In genomic region chr16:79276506-79276905, GRCh38 we compare ENCODE assay signal across 1 cellular context.
TF ChIP-seq lines count a peak whose summit lies in the region.

No MANE protein-coding gene starts in this region.

TF ChIP-seq in GM23338, 12 proteins besides CTCF, POLR2A, EP300 and RAD21 (continued from another document):
- TF ChIP-seq ETS1 (IDR thresholded peaks at IDR 0.05) (no peak), POLR2AphosphoS5 (IDR thresholded peaks at IDR 0.05; ENCODE audit: low read depth) (no peak), EZH2phosphoT487 (IDR thresholded peaks at IDR 0.05; ENCODE audit: unreplicated experiment) (no peak), NANOG (IDR thresholded peaks at IDR 0.05; ENCODE audit: borderline replicate concordance) (no peak)
- TF ChIP-seq, protein P1, sequence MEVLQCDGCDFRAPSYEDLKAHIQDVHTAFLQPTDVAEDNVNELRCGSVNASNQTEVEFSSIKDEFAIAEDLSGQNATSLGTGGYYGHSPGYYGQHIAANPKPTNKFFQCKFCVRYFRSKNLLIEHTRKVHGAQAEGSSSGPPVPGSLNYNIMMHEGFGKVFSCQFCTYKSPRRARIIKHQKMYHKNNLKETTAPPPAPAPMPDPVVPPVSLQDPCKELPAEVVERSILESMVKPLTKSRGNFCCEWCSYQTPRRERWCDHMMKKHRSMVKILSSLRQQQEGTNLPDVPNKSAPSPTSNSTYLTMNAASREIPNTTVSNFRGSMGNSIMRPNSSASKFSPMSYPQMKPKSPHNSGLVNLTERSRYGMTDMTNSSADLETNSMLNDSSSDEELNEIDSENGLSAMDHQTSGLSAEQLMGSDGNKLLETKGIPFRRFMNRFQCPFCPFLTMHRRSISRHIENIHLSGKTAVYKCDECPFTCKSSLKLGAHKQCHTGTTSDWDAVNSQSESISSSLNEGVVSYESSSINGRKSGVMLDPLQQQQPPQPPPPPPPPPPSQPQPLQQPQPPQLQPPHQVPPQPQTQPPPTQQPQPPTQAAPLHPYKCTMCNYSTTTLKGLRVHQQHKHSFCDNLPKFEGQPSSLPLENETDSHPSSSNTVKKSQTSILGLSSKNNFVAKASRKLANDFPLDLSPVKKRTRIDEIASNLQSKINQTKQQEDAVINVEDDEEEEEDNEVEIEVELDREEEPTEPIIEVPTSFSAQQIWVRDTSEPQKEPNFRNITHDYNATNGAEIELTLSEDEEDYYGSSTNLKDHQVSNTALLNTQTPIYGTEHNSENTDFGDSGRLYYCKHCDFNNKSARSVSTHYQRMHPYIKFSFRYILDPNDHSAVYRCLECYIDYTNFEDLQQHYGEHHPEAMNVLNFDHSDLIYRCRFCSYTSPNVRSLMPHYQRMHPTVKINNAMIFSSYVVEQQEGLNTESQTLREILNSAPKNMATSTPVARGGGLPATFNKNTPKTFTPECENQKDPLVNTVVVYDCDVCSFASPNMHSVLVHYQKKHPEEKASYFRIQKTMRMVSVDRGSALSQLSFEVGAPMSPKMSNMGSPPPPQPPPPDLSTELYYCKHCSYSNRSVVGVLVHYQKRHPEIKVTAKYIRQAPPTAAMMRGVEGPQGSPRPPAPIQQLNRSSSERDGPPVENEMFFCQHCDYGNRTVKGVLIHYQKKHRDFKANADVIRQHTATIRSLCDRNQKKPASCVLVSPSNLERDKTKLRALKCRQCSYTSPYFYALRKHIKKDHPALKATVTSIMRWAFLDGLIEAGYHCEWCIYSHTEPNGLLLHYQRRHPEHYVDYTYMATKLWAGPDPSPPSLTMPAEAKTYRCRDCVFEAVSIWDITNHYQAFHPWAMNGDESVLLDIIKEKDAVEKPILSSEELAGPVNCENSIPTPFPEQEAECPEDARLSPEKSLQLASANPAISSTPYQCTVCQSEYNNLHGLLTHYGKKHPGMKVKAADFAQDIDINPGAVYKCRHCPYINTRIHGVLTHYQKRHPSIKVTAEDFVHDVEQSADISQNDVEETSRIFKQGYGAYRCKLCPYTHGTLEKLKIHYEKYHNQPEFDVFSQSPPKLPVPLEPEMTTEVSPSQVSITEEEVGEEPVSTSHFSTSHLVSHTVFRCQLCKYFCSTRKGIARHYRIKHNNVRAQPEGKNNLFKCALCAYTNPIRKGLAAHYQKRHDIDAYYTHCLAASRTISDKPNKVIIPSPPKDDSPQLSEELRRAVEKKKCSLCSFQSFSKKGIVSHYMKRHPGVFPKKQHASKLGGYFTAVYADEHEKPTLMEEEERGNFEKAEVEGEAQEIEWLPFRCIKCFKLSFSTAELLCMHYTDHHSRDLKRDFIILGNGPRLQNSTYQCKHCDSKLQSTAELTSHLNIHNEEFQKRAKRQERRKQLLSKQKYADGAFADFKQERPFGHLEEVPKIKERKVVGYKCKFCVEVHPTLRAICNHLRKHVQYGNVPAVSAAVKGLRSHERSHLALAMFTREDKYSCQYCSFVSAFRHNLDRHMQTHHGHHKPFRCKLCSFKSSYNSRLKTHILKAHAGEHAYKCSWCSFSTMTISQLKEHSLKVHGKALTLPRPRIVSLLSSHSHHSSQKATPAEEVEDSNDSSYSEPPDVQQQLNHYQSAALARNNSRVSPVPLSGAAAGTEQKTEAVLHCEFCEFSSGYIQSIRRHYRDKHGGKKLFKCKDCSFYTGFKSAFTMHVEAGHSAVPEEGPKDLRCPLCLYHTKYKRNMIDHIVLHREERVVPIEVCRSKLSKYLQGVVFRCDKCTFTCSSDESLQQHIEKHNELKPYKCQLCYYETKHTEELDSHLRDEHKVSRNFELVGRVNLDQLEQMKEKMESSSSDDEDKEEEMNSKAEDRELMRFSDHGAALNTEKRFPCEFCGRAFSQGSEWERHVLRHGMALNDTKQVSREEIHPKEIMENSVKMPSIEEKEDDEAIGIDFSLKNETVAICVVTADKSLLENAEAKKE (CRISPR knock-in tag; IDR thresholded peaks at IDR 0.05) = no peak
TF ChIP-seq in GM23338: peak in this region for 0.
